In genomic region chr2:132621131-132621875, GRCh38 we compare ENCODE assay signal across 2 cellular contexts.
A peak's percentile ranks its signal among the peaks of the same experiment; 100 is the strongest.
TF ChIP-seq lines count a peak whose summit lies in the region.

No MANE protein-coding gene starts in this region.

TF ChIP-seq in liver, 16 proteins besides CTCF, POLR2A, EP300 and RAD21:
- TF ChIP-seq RXRA (IDR thresholded peaks at IDR 0.05), result peak; percentile 31 to 47
- TF ChIP-seq HNF4G (IDR thresholded peaks at IDR 0.05), result no peak
- no peak for TF ChIP-seq FOXA1 (IDR thresholded peaks at IDR 0.05)
- TF ChIP-seq FOXA2 (IDR thresholded peaks at IDR 0.05), result no peak
- no peak for TF ChIP-seq EGR1 (IDR thresholded peaks at IDR 0.05; ENCODE audit: low read depth in 2 of 2)
- TF ChIP-seq GABPA (IDR thresholded peaks at IDR 0.05 in 1 of 2, conservative IDR thresholded peaks at IDR 0.05 in 1 of 2), result no peak
- no peak for TF ChIP-seq ZBTB33 (IDR thresholded peaks at IDR 0.05)
- no peak for TF ChIP-seq ATF3 (IDR thresholded peaks at IDR 0.05)
- no peak for TF ChIP-seq TAF1 (conservative IDR thresholded peaks at IDR 0.05)
- TF ChIP-seq NR2F2 (IDR thresholded peaks at IDR 0.05), result no peak
- TF ChIP-seq, protein P1, sequence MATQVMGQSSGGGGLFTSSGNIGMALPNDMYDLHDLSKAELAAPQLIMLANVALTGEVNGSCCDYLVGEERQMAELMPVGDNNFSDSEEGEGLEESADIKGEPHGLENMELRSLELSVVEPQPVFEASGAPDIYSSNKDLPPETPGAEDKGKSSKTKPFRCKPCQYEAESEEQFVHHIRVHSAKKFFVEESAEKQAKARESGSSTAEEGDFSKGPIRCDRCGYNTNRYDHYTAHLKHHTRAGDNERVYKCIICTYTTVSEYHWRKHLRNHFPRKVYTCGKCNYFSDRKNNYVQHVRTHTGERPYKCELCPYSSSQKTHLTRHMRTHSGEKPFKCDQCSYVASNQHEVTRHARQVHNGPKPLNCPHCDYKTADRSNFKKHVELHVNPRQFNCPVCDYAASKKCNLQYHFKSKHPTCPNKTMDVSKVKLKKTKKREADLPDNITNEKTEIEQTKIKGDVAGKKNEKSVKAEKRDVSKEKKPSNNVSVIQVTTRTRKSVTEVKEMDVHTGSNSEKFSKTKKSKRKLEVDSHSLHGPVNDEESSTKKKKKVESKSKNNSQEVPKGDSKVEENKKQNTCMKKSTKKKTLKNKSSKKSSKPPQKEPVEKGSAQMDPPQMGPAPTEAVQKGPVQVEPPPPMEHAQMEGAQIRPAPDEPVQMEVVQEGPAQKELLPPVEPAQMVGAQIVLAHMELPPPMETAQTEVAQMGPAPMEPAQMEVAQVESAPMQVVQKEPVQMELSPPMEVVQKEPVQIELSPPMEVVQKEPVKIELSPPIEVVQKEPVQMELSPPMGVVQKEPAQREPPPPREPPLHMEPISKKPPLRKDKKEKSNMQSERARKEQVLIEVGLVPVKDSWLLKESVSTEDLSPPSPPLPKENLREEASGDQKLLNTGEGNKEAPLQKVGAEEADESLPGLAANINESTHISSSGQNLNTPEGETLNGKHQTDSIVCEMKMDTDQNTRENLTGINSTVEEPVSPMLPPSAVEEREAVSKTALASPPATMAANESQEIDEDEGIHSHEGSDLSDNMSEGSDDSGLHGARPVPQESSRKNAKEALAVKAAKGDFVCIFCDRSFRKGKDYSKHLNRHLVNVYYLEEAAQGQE (IDR thresholded peaks at IDR 0.05), result no peak
- TF ChIP-seq MAX (IDR thresholded peaks at IDR 0.05), result no peak
- TF ChIP-seq YY1 (IDR thresholded peaks at IDR 0.05), result no peak
- no peak for TF ChIP-seq JUND (IDR thresholded peaks at IDR 0.05)
- TF ChIP-seq HNF4A (conservative IDR thresholded peaks at IDR 0.05), result peak in 1 of 2 donors; percentile 28
- peak; percentile 51 for TF ChIP-seq SP1 (IDR thresholded peaks at IDR 0.05)

TF ChIP-seq in HepG2, 621 proteins besides CTCF, POLR2A, EP300 and RAD21:
- TF ChIP-seq TCF7 (IDR thresholded peaks at IDR 0.05; ENCODE audit: low read depth) (no peak), ZBTB8A (CRISPR knock-in tag; IDR thresholded peaks at IDR 0.05; ENCODE audit: borderline replicate concordance, low read depth) (no peak), YEATS4 (CRISPR knock-in tag; IDR thresholded peaks at IDR 0.05; ENCODE audit: borderline replicate concordance) (no peak), NRL (CRISPR knock-in tag; IDR thresholded peaks at IDR 0.05; ENCODE audit: borderline replicate concordance) (no peak), NCOR1 (IDR thresholded peaks at IDR 0.05; ENCODE audit: borderline replicate concordance, low read length) (no peak), ZNF562 (CRISPR knock-in tag; IDR thresholded peaks at IDR 0.05; ENCODE audit: borderline replicate concordance) (no peak)
- TF ChIP-seq, protein P2, sequence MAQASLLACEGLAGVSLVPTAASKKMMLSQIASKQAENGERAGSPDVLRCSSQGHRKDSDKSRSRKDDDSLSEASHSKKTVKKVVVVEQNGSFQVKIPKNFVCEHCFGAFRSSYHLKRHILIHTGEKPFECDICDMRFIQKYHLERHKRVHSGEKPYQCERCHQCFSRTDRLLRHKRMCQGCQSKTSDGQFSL (CRISPR knock-in tag; IDR thresholded peaks at IDR 0.05), result no peak
- TF ChIP-seq, protein P3, sequence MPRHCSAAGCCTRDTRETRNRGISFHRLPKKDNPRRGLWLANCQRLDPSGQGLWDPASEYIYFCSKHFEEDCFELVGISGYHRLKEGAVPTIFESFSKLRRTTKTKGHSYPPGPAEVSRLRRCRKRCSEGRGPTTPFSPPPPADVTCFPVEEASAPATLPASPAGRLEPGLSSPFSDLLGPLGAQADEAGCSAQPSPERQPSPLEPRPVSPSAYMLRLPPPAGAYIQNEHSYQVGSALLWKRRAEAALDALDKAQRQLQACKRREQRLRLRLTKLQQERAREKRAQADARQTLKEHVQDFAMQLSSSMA (CRISPR knock-in tag; IDR thresholded peaks at IDR 0.05), result no peak
